ENCODE assay signal across 5 cellular contexts in the genomic region with DNA sequence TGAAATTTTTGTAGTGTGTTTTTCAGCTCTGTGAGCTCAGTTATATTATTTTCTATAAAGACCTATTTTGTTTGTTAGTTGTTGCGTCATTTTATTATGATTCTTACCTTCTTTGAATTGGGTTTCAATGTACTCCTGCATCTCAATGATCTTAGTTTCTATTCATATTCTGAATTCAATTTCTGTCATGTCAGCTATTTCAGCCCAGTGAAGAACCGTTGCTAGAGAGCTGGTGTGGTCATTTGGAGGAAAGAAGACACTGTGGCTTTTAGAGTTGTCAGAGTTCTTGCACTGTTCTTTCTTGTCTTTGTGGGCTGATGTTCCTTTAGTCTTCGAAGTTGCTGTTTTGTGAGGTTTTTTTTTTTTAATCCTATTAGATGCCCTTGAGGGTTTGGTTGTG.
TF ChIP-seq lines count a peak whose summit lies in the region.

No MANE protein-coding gene starts in this region.

TF ChIP-seq in A549, 52 proteins besides CTCF, POLR2A, EP300 and RAD21:
- peak; percentile 53 for TF ChIP-seq MAFK (IDR thresholded peaks at IDR 0.05; ENCODE audit: partially characterized antibody)

TF ChIP-seq in IMR-90, 13 proteins besides CTCF, POLR2A, EP300 and RAD21:
- peak; percentile 86 for TF ChIP-seq MAFK (IDR thresholded peaks at IDR 0.05; ENCODE audit: low read depth, low read length)

TF ChIP-seq in K562, 482 proteins besides CTCF, POLR2A, EP300 and RAD21:
- 0 out of 2 replicates have a peak, but pooled peaks have one; percentile 30 for TF ChIP-seq MAFF (IDR thresholded peaks at IDR 0.05; ENCODE audit: low read length)
- peak; percentile 42; the same call in 1 of the 2 replicates for TF ChIP-seq MAFK (IDR thresholded peaks at IDR 0.05; ENCODE audit: low read length)
- peak; percentile 15; the same call in 1 of the 2 replicates for TF ChIP-seq MAFG (tag; conservative IDR thresholded peaks at IDR 0.05)

TF ChIP-seq in H1, 55 proteins besides CTCF, POLR2A, EP300 and RAD21:
- peak; percentile 5; the same call in 1 of the 2 replicates for TF ChIP-seq MAFK (IDR thresholded peaks at IDR 0.05; ENCODE audit: low read depth, low read length)

TF ChIP-seq in HepG2, 621 proteins besides CTCF, POLR2A, EP300 and RAD21:
- TF ChIP-seq MAFF (IDR thresholded peaks at IDR 0.05; ENCODE audit: low read depth, low read length) (peak; percentile 63), MAFK (conservative IDR thresholded peaks at IDR 0.05 in 1 of 2, IDR thresholded peaks at IDR 0.05 in 1 of 2; ENCODE audit: low read length in 2 of 2) (peak in 1 of 2 experiments; percentile 69; a peak in 2 of 4 replicates)
